ENCODE assay signal across 1 cellular context in the genomic region with DNA sequence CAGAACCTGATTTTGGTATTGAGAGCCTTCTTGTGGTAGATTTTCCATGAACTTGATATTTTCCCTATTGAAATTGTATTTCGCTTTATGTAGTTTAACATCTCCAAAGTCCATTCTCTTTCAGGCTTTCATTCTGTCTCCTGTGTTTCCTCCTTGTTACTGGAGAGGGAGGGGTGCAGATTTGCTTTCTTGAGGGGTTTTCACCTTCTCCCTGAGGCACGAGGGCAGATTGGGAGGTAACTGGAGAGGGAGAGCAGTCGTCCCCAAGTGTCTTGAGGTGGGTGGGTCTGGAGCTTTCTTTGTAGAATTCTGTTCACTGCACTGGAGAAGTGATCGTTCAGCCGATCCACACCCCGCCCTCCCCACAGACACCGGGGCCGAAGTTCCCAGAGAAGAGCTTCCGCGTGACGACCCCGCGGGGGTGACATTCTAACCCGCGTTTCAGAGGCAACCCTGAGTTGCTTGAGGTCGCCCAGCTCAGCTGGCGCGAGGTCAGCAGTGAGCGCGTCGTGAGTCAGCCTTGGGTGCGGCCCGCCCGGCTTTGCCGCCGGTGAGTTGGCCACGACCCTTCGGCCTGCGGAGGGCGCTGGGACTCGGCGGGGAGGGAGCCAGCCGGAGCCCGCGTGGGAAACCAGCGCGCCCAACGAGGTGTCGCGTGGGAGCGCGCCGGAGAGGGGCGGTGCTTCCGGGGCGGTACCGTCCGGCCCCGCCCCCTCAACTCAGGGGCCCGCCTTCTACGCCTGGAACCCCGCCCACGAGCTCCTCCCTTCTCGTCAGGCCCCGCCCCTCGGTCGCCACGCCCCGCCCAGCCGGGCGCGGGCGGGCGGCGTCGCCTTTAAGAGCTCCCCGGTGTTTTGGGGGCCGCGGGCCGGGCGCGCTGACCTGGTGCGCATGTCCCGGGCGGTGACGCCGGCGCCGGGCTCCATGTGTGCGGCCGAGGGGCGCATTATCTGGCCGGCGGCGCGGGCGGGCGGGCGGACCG.
TF ChIP-seq lines count a peak whose summit lies in the region.

TSS of gene GATAD2A (plus strand) at position 797 of the 982 bp plus-strand sequence. CDS start 59,671 bp downstream, outside the sequence.

TF ChIP-seq in K562, 482 proteins besides CTCF, POLR2A, EP300 and RAD21 (continued from another document):
- TF ChIP-seq BRF2 (IDR thresholded peaks at IDR 0.05; ENCODE audit: borderline replicate concordance, insufficient read depth, insufficient read length) (no peak), AFF1 (IDR thresholded peaks at IDR 0.05; ENCODE audit: low read depth in 1 of 2, partially characterized antibody in 2 of 2) (no peak)
